43 cellular contexts compared by ENCODE assay signal in the genomic region with DNA sequence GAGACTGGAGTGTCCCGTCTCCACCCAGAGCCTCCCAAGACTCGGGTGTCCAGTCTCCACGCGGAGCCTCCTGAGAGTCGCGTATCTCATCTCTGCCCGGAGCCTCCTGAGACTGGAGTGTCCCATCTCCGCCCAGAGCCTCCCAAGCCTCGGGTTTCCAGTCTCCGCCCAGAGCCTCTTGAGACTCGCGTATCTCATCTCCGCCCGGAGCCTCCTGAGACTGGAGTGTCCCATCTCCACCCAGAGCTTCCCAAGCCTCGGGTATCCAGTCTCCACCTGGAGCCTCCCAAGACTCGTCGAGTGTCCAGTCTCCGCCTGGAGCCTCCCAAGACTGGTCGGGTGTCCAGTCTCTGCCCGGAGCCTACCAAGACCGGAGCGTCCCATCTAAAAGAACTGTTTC. TPM values are rescaled to one million over a fixed set of nuclear protein-coding genes. Genes with fewer than 3 reads are reported as not detected.
"Had no signal": no experiment of that assay in that cellular context is flagged by ENCODE, and none has a peak within 500 bp of the region (broad histone marks: within the 10 kb centered on the region; RNA-seq: fewer than 3 reads in every experiment).

No MANE protein-coding gene starts in this region.

- H3K27me3 ChIP-seq: adrenal gland, ascending aorta, body of pancreas, brain microvascular endothelial cell, cardiac muscle cell had no signal

- H3K36me3 Mint-ChIP-seq: activated naive CD4-positive, alpha-beta T cell treated with anti-CD3 and anti-CD28 coated beads, Interleukin-2, amount 10 ng/mL, durations not matched to agents 7 days and 5 days; activated naive CD4-positive, alpha-beta T cell treated with anti-CD3 and anti-CD28 coated beads, Interleukin-2, amount 50 U/mL, for 24 hours; activated naive CD4-positive, alpha-beta T cell treated with anti-CD3 and anti-CD28 coated beads, Interleukin-2, amount 50 U/mL, for 72 hours; activated naive CD8-positive, alpha-beta T cell; activated naive CD8-positive, alpha-beta T cell treated with anti-CD3 and anti-CD28 coated beads for 36 hours; activated naive CD8-positive, alpha-beta T cell treated with anti-CD3 and anti-CD28 coated beads, Interleukin-2, amount 10 ng/mL, durations not matched to agents 7 days and 5 days; brain had no signal

- H3K4me3 ChIP-seq: adrenal gland, ascending aorta, body of pancreas, breast epithelium, cardiac muscle cell had no signal

- H3K4me1 ChIP-seq: adrenal gland, ascending aorta, body of pancreas, breast epithelium had no signal

- H3K27ac Mint-ChIP-seq: activated naive CD4-positive, alpha-beta T cell treated with anti-CD3 and anti-CD28 coated beads for 36 hours; activated naive CD4-positive, alpha-beta T cell treated with anti-CD3 and anti-CD28 coated beads, Interleukin-2, amount 10 ng/mL, durations not matched to agents 7 days and 5 days; activated naive CD4-positive, alpha-beta T cell treated with anti-CD3 and anti-CD28 coated beads, Interleukin-2, amount 50 U/mL, for 24 hours; activated naive CD4-positive, alpha-beta T cell treated with anti-CD3 and anti-CD28 coated beads, Interleukin-2, amount 50 U/mL, for 72 hours; activated naive CD8-positive, alpha-beta T cell; activated naive CD8-positive, alpha-beta T cell treated with anti-CD3 and anti-CD28 coated beads for 36 hours; activated naive CD8-positive, alpha-beta T cell treated with anti-CD3 and anti-CD28 coated beads, Interleukin-2, amount 10 ng/mL, durations not matched to agents 7 days and 5 days; activated naive CD8-positive, alpha-beta T cell treated with anti-CD3 and anti-CD28 coated beads, Interleukin-2, amount 50 U/mL, for 24 hours; activated T-cell treated with anti-CD3 and anti-CD28 coated beads, Interleukin-2, amount 50 U/mL, for 24 hours; activated T-cell treated with anti-CD3 and anti-CD28 coated beads, Interleukin-2, amount 50 U/mL, for 72 hours; activated T-helper 1 cell treated with anti-CD3 and anti-CD28 coated beads, Interleukin-12 subunit alpha, Interleukin-12 subunit beta, Interleukin-2, Interleukin-4 antibody, amounts not matched to agents 30 ng/mL and 10 ng/mL and 1 ng/mL, durations not matched to agents 14 hours and 24 hours and 36 hours; activated T-helper 17 cell treated with anti-CD3 and anti-CD28 coated beads, Interleukin-2, amount 50 U/mL, for 72 hours; activated T-helper 2 cell treated with anti-CD3 and anti-CD28 coated beads, Interferon-gamma antibody, Interleukin-2, Interleukin-4, amounts not matched to agents 10 μg/mL and 5 μg/mL and 100 μg/mL, durations not matched to agents 14 hours and 24 hours and 36 hours; brain had no signal

- H3K9me3 ChIP-seq: adrenal gland, ascending aorta, body of pancreas had no signal

- H3K27ac ChIP-seq: adrenal gland, ascending aorta, body of pancreas, brain microvascular endothelial cell, breast epithelium, cardiac muscle cell had no signal

- DNase-seq: activated effector memory CD4-positive, alpha-beta T cell treated with anti-CD3 and anti-CD28 coated beads, Interleukin-2, amount 50 U/mL, for 16 hours; activated effector memory CD4-positive, alpha-beta T cell treated with Interleukin-2 at 50 U/mL for 16 hours; activated gamma-delta T cell; activated gamma-delta T cell treated with Interleukin-2 at 50 U/mL for 16 hours; activated naive CD4-positive, alpha-beta T cell; activated naive CD4-positive, alpha-beta T cell treated with anti-CD3 and anti-CD28 coated beads for 36 hours; activated naive CD4-positive, alpha-beta T cell treated with anti-CD3 and anti-CD28 coated beads, Interleukin-2, amount 10 ng/mL, durations not matched to agents 7 days and 5 days; activated naive CD4-positive, alpha-beta T cell treated with anti-CD3 and anti-CD28 coated beads, Interleukin-2, amount 50 U/mL, for 16 hours; activated naive CD4-positive, alpha-beta T cell treated with Interleukin-2 at 50 U/mL for 16 hours; activated naive CD8-positive, alpha-beta T cell treated with anti-CD3 and anti-CD28 coated beads for 36 hours; activated naive CD8-positive, alpha-beta T cell treated with anti-CD3 and anti-CD28 coated beads, Interleukin-2, amount 10 ng/mL, durations not matched to agents 7 days and 5 days; activated naive CD8-positive, alpha-beta T cell treated with anti-CD3 and anti-CD28 coated beads, Interleukin-2, amount 50 U/mL, for 24 hours; activated T-cell treated with anti-CD3 and anti-CD28 coated beads for 4 hours; activated T-cell treated with anti-CD3 and anti-CD28 coated beads, Interleukin-2, amount 50 U/mL, for 1 hour; activated T-cell treated with anti-CD3 and anti-CD28 coated beads, Interleukin-2, amount 50 U/mL, for 24 hours; activated T-cell treated with anti-CD3 and anti-CD28 coated beads, Interleukin-2, amount 50 U/mL, for 4 hours; activated T-cell treated with anti-CD3 and anti-CD28 coated beads, Interleukin-2, amount 50 U/mL, for 48 hours; activated T-cell treated with anti-CD3 and anti-CD28 coated beads, Interleukin-2, amount 50 U/mL, for 72 hours; adrenal gland; amniotic stem cell; amygdala; anterior cingulate cortex; aorta; body of pancreas; brain microvascular endothelial cell; caudate nucleus; central memory CD4-positive, alpha-beta T cell; cerebellar nuclear complex had no signal

- ATAC-seq: activated naive CD4-positive, alpha-beta T cell treated with anti-CD3 and anti-CD28 coated beads, Interleukin-2, amount 50 U/mL, for 72 hours; activated naive CD8-positive, alpha-beta T cell treated with anti-CD3 and anti-CD28 coated beads, Interleukin-2, amount 50 U/mL, for 24 hours; activated T-cell treated with anti-CD3 and anti-CD28 coated beads, Interleukin-2, amount 50 U/mL, for 4 hours; activated T-cell treated with anti-CD3 and anti-CD28 coated beads, Interleukin-2, amount 50 U/mL, for 72 hours; activated T-helper 17 cell treated with anti-CD3 and anti-CD28 coated beads, Interleukin-2, amount 50 U/mL, for 72 hours; body of pancreas had no signal

- H3K4me1 Mint-ChIP-seq: activated naive CD4-positive, alpha-beta T cell treated with anti-CD3 and anti-CD28 coated beads, Interleukin-2, amount 10 ng/mL, durations not matched to agents 7 days and 5 days; activated naive CD4-positive, alpha-beta T cell treated with anti-CD3 and anti-CD28 coated beads, Interleukin-2, amount 50 U/mL, for 24 hours; activated naive CD8-positive, alpha-beta T cell treated with anti-CD3 and anti-CD28 coated beads for 36 hours; activated naive CD8-positive, alpha-beta T cell treated with anti-CD3 and anti-CD28 coated beads, Interleukin-2, amount 10 ng/mL, durations not matched to agents 7 days and 5 days; activated naive CD8-positive, alpha-beta T cell treated with anti-CD3 and anti-CD28 coated beads, Interleukin-2, amount 50 U/mL, for 24 hours; activated T-helper 17 cell treated with anti-CD3 and anti-CD28 coated beads, Interleukin-2, amount 50 U/mL, for 72 hours; brain; central memory CD8-positive, alpha-beta T cell had no signal

- H3K9me3 Mint-ChIP-seq: activated naive CD4-positive, alpha-beta T cell treated with anti-CD3 and anti-CD28 coated beads, Interleukin-2, amount 10 ng/mL, durations not matched to agents 7 days and 5 days; activated naive CD4-positive, alpha-beta T cell treated with anti-CD3 and anti-CD28 coated beads, Interleukin-2, amount 50 U/mL, for 24 hours; activated naive CD8-positive, alpha-beta T cell treated with anti-CD3 and anti-CD28 coated beads, Interleukin-2, amount 50 U/mL, for 24 hours; activated T-cell treated with anti-CD3 and anti-CD28 coated beads, Interleukin-2, amount 50 U/mL, for 24 hours; activated T-cell treated with anti-CD3 and anti-CD28 coated beads, Interleukin-2, amount 50 U/mL, for 4 hours; activated T-cell treated with anti-CD3 and anti-CD28 coated beads, Interleukin-2, amount 50 U/mL, for 72 hours; activated T-helper 1 cell treated with anti-CD3 and anti-CD28 coated beads, Interleukin-12 subunit alpha, Interleukin-12 subunit beta, Interleukin-2, Interleukin-4 antibody, amounts not matched to agents 30 ng/mL and 10 ng/mL and 1 ng/mL, durations not matched to agents 14 hours and 24 hours and 36 hours; activated T-helper 17 cell treated with anti-CD3 and anti-CD28 coated beads, Interleukin-2, amount 50 U/mL, for 72 hours; central memory CD8-positive, alpha-beta T cell had no signal

- H3K27me3 Mint-ChIP-seq: activated naive CD4-positive, alpha-beta T cell treated with anti-CD3 and anti-CD28 coated beads, Interleukin-2, amount 10 ng/mL, durations not matched to agents 7 days and 5 days; activated naive CD4-positive, alpha-beta T cell treated with anti-CD3 and anti-CD28 coated beads, Interleukin-2, amount 50 U/mL, for 24 hours; activated naive CD8-positive, alpha-beta T cell; activated naive CD8-positive, alpha-beta T cell treated with anti-CD3 and anti-CD28 coated beads for 36 hours; activated naive CD8-positive, alpha-beta T cell treated with anti-CD3 and anti-CD28 coated beads, Interleukin-2, amount 10 ng/mL, durations not matched to agents 7 days and 5 days; activated naive CD8-positive, alpha-beta T cell treated with anti-CD3 and anti-CD28 coated beads, Interleukin-2, amount 50 U/mL, for 24 hours; activated T-helper 17 cell treated with anti-CD3 and anti-CD28 coated beads, Interleukin-2, amount 50 U/mL, for 72 hours; brain; central memory CD8-positive, alpha-beta T cell had no signal

- H3K36me3 ChIP-seq: adrenal gland, ascending aorta, brain microvascular endothelial cell, breast epithelium, cardiac muscle cell had no signal

- H3K4me3 Mint-ChIP-seq: activated naive CD4-positive, alpha-beta T cell treated with anti-CD3 and anti-CD28 coated beads for 36 hours; activated naive CD4-positive, alpha-beta T cell treated with anti-CD3 and anti-CD28 coated beads, Interleukin-2, amount 10 ng/mL, durations not matched to agents 7 days and 5 days; activated naive CD4-positive, alpha-beta T cell treated with anti-CD3 and anti-CD28 coated beads, Interleukin-2, amount 50 U/mL, for 24 hours; activated naive CD8-positive, alpha-beta T cell; activated naive CD8-positive, alpha-beta T cell treated with anti-CD3 and anti-CD28 coated beads for 36 hours; activated naive CD8-positive, alpha-beta T cell treated with anti-CD3 and anti-CD28 coated beads, Interleukin-2, amount 10 ng/mL, durations not matched to agents 7 days and 5 days; activated naive CD8-positive, alpha-beta T cell treated with anti-CD3 and anti-CD28 coated beads, Interleukin-2, amount 50 U/mL, for 24 hours; activated T-cell treated with anti-CD3 and anti-CD28 coated beads, Interleukin-2, amount 50 U/mL, for 24 hours; activated T-cell treated with anti-CD3 and anti-CD28 coated beads, Interleukin-2, amount 50 U/mL, for 4 hours; activated T-cell treated with anti-CD3 and anti-CD28 coated beads, Interleukin-2, amount 50 U/mL, for 72 hours; activated T-helper 1 cell treated with anti-CD3 and anti-CD28 coated beads, Interleukin-12 subunit alpha, Interleukin-12 subunit beta, Interleukin-2, Interleukin-4 antibody, amounts not matched to agents 30 ng/mL and 10 ng/mL and 1 ng/mL, durations not matched to agents 14 hours and 24 hours and 36 hours; activated T-helper 17 cell treated with anti-CD3 and anti-CD28 coated beads, Interleukin-2, amount 50 U/mL, for 72 hours; brain; central memory CD8-positive, alpha-beta T cell had no signal

RNA-seq across cellular contexts. Expression of gene FAM47C, which starts 2.3 kb away (rescaled TPM):
- total RNA-seq: activated naive CD4-positive, alpha-beta T cell treated with anti-CD3 and anti-CD28 coated beads for 36 hours; activated naive CD4-positive, alpha-beta T cell treated with anti-CD3 and anti-CD28 coated beads, Interleukin-2, amount 50 U/mL, for 72 hours; activated naive CD8-positive, alpha-beta T cell treated with anti-CD3 and anti-CD28 coated beads for 36 hours; activated naive CD8-positive, alpha-beta T cell treated with anti-CD3 and anti-CD28 coated beads, Interleukin-2, amount 10 ng/mL, durations not matched to agents 7 days and 5 days; activated T-cell treated with anti-CD3 and anti-CD28 coated beads, Interleukin-2, amount 50 U/mL, for 4 hours; activated T-cell treated with anti-CD3 and anti-CD28 coated beads, Interleukin-2, amount 50 U/mL, for 72 hours; activated T-helper 1 cell treated with anti-CD3 and anti-CD28 coated beads, Interleukin-12 subunit alpha, Interleukin-12 subunit beta, Interleukin-2, Interleukin-4 antibody, amounts not matched to agents 30 ng/mL and 10 ng/mL and 1 ng/mL, durations not matched to agents 14 hours and 24 hours and 36 hours; activated T-helper 17 cell treated with anti-CD3 and anti-CD28 coated beads, Interleukin-2, amount 50 U/mL, for 72 hours; activated T-helper 2 cell treated with anti-CD3 and anti-CD28 coated beads, Interferon-gamma antibody, Interleukin-2, Interleukin-4, amounts not matched to agents 10 μg/mL and 5 μg/mL and 100 μg/mL, durations not matched to agents 14 hours and 24 hours and 36 hours; adrenal gland; aorta; ascending aorta; astrocyte; body of pancreas; breast epithelium; cardiac muscle cell; cardiac septum; cerebellum had no signal
- polyA plus RNA-seq: adipose tissue, adrenal gland, aorta, cardiac muscle cell had no signal
